ENCODE assay signal across 18 cellular contexts in genomic region chr10:125200396-125200795, GRCh38. TPM values are rescaled to one million over a fixed set of nuclear protein-coding genes. Genes with fewer than 3 reads are reported as not detected.
DNase-seq lines count a peak whose midpoint lies in the region; TF ChIP-seq lines count a peak whose summit lies in the region.
"Had no signal": no experiment of that assay in that cellular context is flagged by ENCODE, and none has a peak within 500 bp of the region (broad histone marks: within the 10 kb centered on the region; RNA-seq: fewer than 3 reads in every experiment).

No MANE protein-coding gene starts in this region.

- no peak overlapping the region for H3K9ac ChIP-seq in BLaER1 treated with 17β-estradiol and CSF1 and Interleukin-3, amounts not matched to agents 10 nM and 100 nM
- no peak overlapping the region for H3K9ac ChIP-seq in OCI-LY3 (ENCODE audit: low read length)
- H3K9ac ChIP-seq: GM23248 had no signal

- H3K27me3 Mint-ChIP-seq in osteocyte (ENCODE audit: unreplicated experiment): peaks cover 22% of the 10 kb centered on the region
- H3K27me3 Mint-ChIP-seq: CD4-positive, CD25-positive, alpha-beta regulatory T cell had no signal

- H3K79me2 ChIP-seq in OCI-LY3 (ENCODE audit: low read length): no peaks in the 10 kb centered on the region

- no peaks in the 10 kb centered on the region for H3K36me3 ChIP-seq in BLaER1 treated with 17β-estradiol and CSF1 and Interleukin-3, amounts not matched to agents 10 nM and 100 nM
- no peaks in the 10 kb centered on the region for H3K36me3 ChIP-seq in OCI-LY3 (replicated peaks; ENCODE audit: low read depth, low read length)
- H3K36me3 ChIP-seq: SJCRH30 had no signal

- H3K4me1 Mint-ChIP-seq in osteocyte (ENCODE audit: unreplicated experiment): no peaks in the 10 kb centered on the region
- H3K4me1 Mint-ChIP-seq: CD4-positive, CD25-positive, alpha-beta regulatory T cell; H9 had no signal

- H3K27me3 ChIP-seq in BLaER1 treated with 17β-estradiol and CSF1 and Interleukin-3, amounts not matched to agents 10 nM and 100 nM: no peaks in the 10 kb centered on the region
- peaks cover 10% of the 10 kb centered on the region for H3K27me3 ChIP-seq in OCI-LY3 (ENCODE audit: low read depth, low read length)
- H3K27me3 ChIP-seq: SJCRH30 had no signal

- no peak overlapping the region for H3K27ac Mint-ChIP-seq in osteocyte (ENCODE audit: unreplicated experiment)
- H3K27ac Mint-ChIP-seq: H9, HFFc6 had no signal

- H3K9me3 Mint-ChIP-seq in osteocyte (ENCODE audit: unreplicated experiment): no peaks in the 10 kb centered on the region
- H3K9me3 Mint-ChIP-seq: CD4-positive, CD25-positive, alpha-beta regulatory T cell; H9; HFFc6 had no signal

- H2AFZ ChIP-seq in OCI-LY3 (ENCODE audit: low read depth, low read length): no peak overlapping the region
- H2AFZ ChIP-seq: GM23248 had no signal

- H4K20me1 ChIP-seq in BLaER1 treated with 17β-estradiol and CSF1 and Interleukin-3, amounts not matched to agents 10 nM and 100 nM: no peaks in the 10 kb centered on the region
- no peaks in the 10 kb centered on the region for H4K20me1 ChIP-seq in OCI-LY3 (ENCODE audit: insufficient read depth, low read length)

- H3K27ac ChIP-seq in BLaER1 treated with 17β-estradiol and CSF1 and Interleukin-3, amounts not matched to agents 10 nM and 100 nM: no peak overlapping the region
- no peak overlapping the region for H3K27ac ChIP-seq in OCI-LY3 (ENCODE audit: low read length)
- H3K27ac ChIP-seq: GM23248, SJCRH30 had no signal

- peaks cover 9 to 29% (median 25%) of the 10 kb centered on the region in 10 experiments for H3K4me1 ChIP-seq in BLaER1 treated with 17β-estradiol and CSF1 and Interleukin-3, amounts not matched to agents 10 nM and 100 nM
- peaks cover 21% of the 10 kb centered on the region for H3K4me1 ChIP-seq in OCI-LY3 (ENCODE audit: low read length)
- H3K4me1 ChIP-seq: SJCRH30 had no signal

- no peaks in the 10 kb centered on the region for H3K36me3 Mint-ChIP-seq in osteocyte (ENCODE audit: unreplicated experiment)
- H3K36me3 Mint-ChIP-seq: CD4-positive, CD25-positive, alpha-beta regulatory T cell had no signal

- H3K4me3 ChIP-seq in BLaER1 treated with 17β-estradiol and CSF1 and Interleukin-3, amounts not matched to agents 10 nM and 100 nM: no peak overlapping the region
- peak overlapping the region; percentile 38; the same call in 1 of the 2 replicates for H3K4me3 ChIP-seq in OCI-LY3 (ENCODE audit: low read length)
- H3K4me3 ChIP-seq: GM23248, SJCRH30 had no signal

- H3K9me3 ChIP-seq in BLaER1 treated with 17β-estradiol and CSF1 and Interleukin-3, amounts not matched to agents 10 nM and 100 nM (replicated peaks in 1 of 11): no peaks in the 10 kb centered on the region
- H3K9me3 ChIP-seq in OCI-LY3 (ENCODE audit: insufficient read depth, low read length): no peaks in the 10 kb centered on the region
- H3K9me3 ChIP-seq: SJCRH30 had no signal

- H3K4me3 Mint-ChIP-seq in osteocyte (ENCODE audit: unreplicated experiment): no peak overlapping the region
- H3K4me3 Mint-ChIP-seq: H9, HFFc6 had no signal

- TF ChIP-seq CTCF in OCI-LY3 (IDR thresholded peaks at IDR 0.05; ENCODE audit: low read depth, low read length) (no peak), osteocyte (IDR thresholded peaks at IDR 0.05) (no peak)

- peak overlapping the region in 8 of 11 experiments; percentile 19 to 48 (median 30); a peak in 10 of 22 replicates for H3K4me2 ChIP-seq in BLaER1 treated with 17β-estradiol and CSF1 and Interleukin-3, amounts not matched to agents 10 nM and 100 nM
- peak overlapping the region; percentile 66 for H3K4me2 ChIP-seq in OCI-LY3 (ENCODE audit: low read length)

- DNase-seq in cerebellum (ENCODE audit: low spot score): peak; percentile 59
- peak; percentile 51 for DNase-seq in osteocyte (ENCODE audit: extremely low spot score, unreplicated experiment)
- DNase-seq in GOT3 (lab: John Stamatoyannopoulos, UW): no peak
- no peak for DNase-seq in stimulated activated CD4-positive, alpha-beta T cell treated with anti-CD3 and anti-CD28 coated beads, Interleukin-12 subunit alpha, Interleukin-12 subunit beta, amount 100 ng/mL, for 4 hours
- DNase-seq in NCI-H2081 (lab: John Stamatoyannopoulos, UW): no peak
- DNase-seq: CD4-positive, CD25-positive, alpha-beta regulatory T cell; GM23248; H9; MM.1S; NCI-H1694; NCI-H2029 treated with DMSO at 0.1 percent for 48 hours; NCI-H226; NCI-H510A; NCI-H69; SJCRH30 had no signal

RNA-seq across cellular contexts. Expression of gene CTBP2, which starts 40.0 kb away (rescaled TPM):
- total RNA-seq in cerebellum: 57.7 TPM
- 125 and 127 TPM in 2 replicates for total RNA-seq in osteocyte

Comparison
In these comparisons a context has a peak if more than half of its experiments do, and no peak if none do; other contexts are left out.
1. DNase-seq: peak in cerebellum (single experiment) and osteocyte (single experiment); none in GOT3 (single experiment), stimulated activated CD4-positive, alpha-beta T cell treated with anti-CD3 and anti-CD28 coated beads, Interleukin-12 subunit alpha, Interleukin-12 subunit beta, amount 100 ng/mL, for 4 hours (single experiment) and NCI-H2081 (0 of 2).